23 cellular contexts compared by ENCODE assay signal in the genomic region with DNA sequence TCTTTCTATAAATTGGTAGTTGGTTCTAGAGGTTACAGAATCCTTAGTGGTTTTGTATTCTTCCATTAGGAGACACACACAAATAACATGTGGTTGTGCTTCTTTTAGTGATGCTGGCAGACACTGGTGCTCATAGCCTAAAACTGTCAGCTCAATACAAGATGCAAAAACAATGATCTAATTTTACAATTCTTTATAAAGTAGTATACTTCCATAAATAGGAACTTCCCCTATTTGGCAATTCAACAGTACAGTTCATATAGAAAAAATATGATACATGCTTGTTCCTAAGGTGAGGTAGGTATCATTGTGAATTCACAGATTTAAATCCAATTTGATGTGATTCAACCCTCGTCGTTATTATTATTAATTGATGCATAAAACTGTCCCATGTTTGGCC. TPM values are rescaled to one million over a fixed set of nuclear protein-coding genes. Genes with fewer than 3 reads are reported as not detected.
DNase-seq lines count a peak whose midpoint lies in the region; ATAC-seq and TF ChIP-seq lines count a peak whose summit lies in the region.
"Had no signal": no experiment of that assay in that cellular context is flagged by ENCODE, and none has a peak within 500 bp of the region (broad histone marks: within the 10 kb centered on the region; RNA-seq: fewer than 3 reads in every experiment).

No MANE protein-coding gene starts in this region.

- CTCF ChIA-PET in PC-3 (lab: Charles Lee): no interaction called here

- DNase-seq in Karpas-422: peak; percentile 85
- DNase-seq in PC-3: no peak
- no peak for DNase-seq in hepatocyte (ENCODE audit: low spot score)
- DNase-seq in substantia nigra (lab: John Stamatoyannopoulos, UW): no peak
- no peak for DNase-seq in NCI-H2081 (lab: John Stamatoyannopoulos, UW)
- no peak for DNase-seq in islet precursor cell
- DNase-seq in middle frontal gyrus (ENCODE audit: extremely low spot score, low spot score): no peak
- DNase-seq: activated CD4-positive, alpha-beta T cell treated with anti-CD3 and anti-CD28 coated beads, Interleukin-2, amount 10 ng/mL, durations not matched to agents 7 days and 5 days; activated naive CD4-positive, alpha-beta T cell treated with anti-CD3 and anti-CD28 coated beads, Interleukin-2, amount 50 U/mL, for 16 hours; aorta; caudate nucleus; CD4-positive, CD25-positive, alpha-beta regulatory T cell; erythroblast; MV-4-11; NCI-H1694; NCI-H2227 treated with DMSO at 0.1 percent for 48 hours; right cardiac atrium; stimulated activated CD4-positive, alpha-beta T cell treated with anti-CD3 and anti-CD28 coated beads, Interleukin-12 subunit alpha, Interleukin-12 subunit beta, amount 100 ng/mL, for 4 hours; stimulated activated CD4-positive, alpha-beta T cell treated with anti-CD3 and anti-CD28 coated beads, Interleukin-4, amount 100 ng/mL, for 4 hours; stimulated activated naive CD8-positive, alpha-beta T cell treated with anti-CD3 and anti-CD28 coated beads, Interleukin-15, Interleukin-2, amounts not matched to agents 100 U/mL and 50 U/mL, for 24 hours; tibial artery; WERI-Rb-1 had no signal

- H3F3A ChIP-seq in PC-3 (ENCODE audit: low read length, unreplicated experiment): peaks cover 6% of the 10 kb centered on the region

- peak overlapping the region; percentile 17 for H3K4me3 ChIP-seq in Karpas-422 (ENCODE audit: low read length)
- H3K4me3 ChIP-seq in PC-3 (ENCODE audit: low read length): no peak overlapping the region
- no peak overlapping the region for H3K4me3 ChIP-seq in hepatocyte
- H3K4me3 ChIP-seq: tibial artery had no signal

- H3K79me2 ChIP-seq in Karpas-422 (ENCODE audit: low read length): peaks cover 84% of the 10 kb centered on the region
- H3K79me2 ChIP-seq in PC-3 (ENCODE audit: low read length): no peaks in the 10 kb centered on the region; the same call in 1 of the 2 replicates
- peaks cover 48% of the 10 kb centered on the region for H3K79me2 ChIP-seq in hepatocyte

- H3K27me3 ChIP-seq in Karpas-422 (ENCODE audit: low read length) (no peaks in the 10 kb centered on the region), PC-3 (ENCODE audit: low read length) (no peaks in the 10 kb centered on the region), hepatocyte (no peaks in the 10 kb centered on the region)
- H3K27me3 ChIP-seq: tibial artery had no signal

- H3K9me3 ChIP-seq in Karpas-422 (ENCODE audit: low read length) (no peaks in the 10 kb centered on the region), PC-3 (ENCODE audit: low read length) (no peaks in the 10 kb centered on the region), hepatocyte (ENCODE audit: low read depth) (no peaks in the 10 kb centered on the region)
- H3K9me3 ChIP-seq: tibial artery had no signal

- POLR2A ChIA-PET in PC-3 (lab: Charles Lee; ENCODE audit: unreplicated experiment): interaction anchor here (0.6 kb wide), 1 partner anchor 63 kb away, joined by 9 read pairs; no protein-coding TSS in a partner anchor

- H3K4me2 ChIP-seq in Karpas-422 (ENCODE audit: low read depth, low read length, poor library complexity, severe bottlenecking): peak overlapping the region; percentile 61
- no peak overlapping the region for H3K4me2 ChIP-seq in PC-3 (ENCODE audit: low read length)
- peak overlapping the region; percentile 29 for H3K4me2 ChIP-seq in hepatocyte

- H3K4me1 ChIP-seq in Karpas-422 (ENCODE audit: low read length) (peaks cover 54% of the 10 kb centered on the region), PC-3 (ENCODE audit: insufficient read depth, low read length) (no peaks in the 10 kb centered on the region), hepatocyte (ENCODE audit: insufficient read depth) (peaks cover 10% of the 10 kb centered on the region)
- H3K4me1 ChIP-seq: tibial artery had no signal

- H3K27ac ChIP-seq in Karpas-422 (ENCODE audit: low read length) (peak overlapping the region; percentile 72), PC-3 (ENCODE audit: low read length) (no peak overlapping the region), hepatocyte (peak overlapping the region; percentile 78), substantia nigra (ENCODE audit: low read depth, low read length, poor library complexity, severe bottlenecking) (peak overlapping the region; percentile 67)
- H3K27ac ChIP-seq: tibial artery, WERI-Rb-1 had no signal

- intact Hi-C loops in PC-3 (cut with micrococcal nuclease): loop anchor here (1.0 to 5.0 kb wide), 3 partner anchors 43 to 237 kb away; a partner anchor contains a TSS

- TF ChIP-seq CTCF in PC-3 (conservative IDR thresholded peaks at IDR 0.05; ENCODE audit: low read depth, low read length) (no peak), hepatocyte (IDR thresholded peaks at IDR 0.05; ENCODE audit: poor library complexity) (no peak)

- H2AFZ ChIP-seq in Karpas-422 (ENCODE audit: low read length) (no peak overlapping the region), PC-3 (ENCODE audit: low read length) (no peak overlapping the region), hepatocyte (no peak overlapping the region)

- H3K9me2 ChIP-seq in Karpas-422 (replicated peaks; ENCODE audit: insufficient read depth, low read length) (no peaks in the 10 kb centered on the region), PC-3 (replicated peaks; ENCODE audit: low read length) (no peaks in the 10 kb centered on the region), hepatocyte (replicated peaks; ENCODE audit: insufficient read depth) (no peaks in the 10 kb centered on the region)

- H3K9ac ChIP-seq in Karpas-422 (ENCODE audit: low read length): no peak overlapping the region
- no peak overlapping the region for H3K9ac ChIP-seq in PC-3 (ENCODE audit: low read length)

- WGBS in hepatocyte (ENCODE audit: low lambda C conversion rate, missing lambda C conversion rate): 96% methylated on average over 2 of the region's 2 CpGs

- ATAC-seq in PC-3 (peak; percentile 11; the same call in 1 of the 2 replicates), GM21825 (IDR thresholded peaks at IDR 0.05; ENCODE audit: unreplicated experiment) (no peak)
- ATAC-seq: right cardiac atrium; stimulated activated naive CD8-positive, alpha-beta T cell treated with anti-CD3 and anti-CD28 coated beads, Interleukin-15, Interleukin-2, amounts not matched to agents 100 U/mL and 50 U/mL, for 24 hours had no signal

- BruUV-seq in PC-3 (replicated peaks; lab: Mats Ljungman, UMichigan): no TSS peak

- H4K20me1 ChIP-seq in Karpas-422 (ENCODE audit: insufficient read depth, low read depth, low read length) (peaks cover 30% of the 10 kb centered on the region), PC-3 (ENCODE audit: low read length) (no peaks in the 10 kb centered on the region), hepatocyte (ENCODE audit: insufficient read depth, poor library complexity, severe bottlenecking) (no peaks in the 10 kb centered on the region)

- peaks cover 42% of the 10 kb centered on the region for H3K36me3 ChIP-seq in Karpas-422 (ENCODE audit: insufficient read depth, low read length)
- H3K36me3 ChIP-seq in PC-3 (ENCODE audit: low read depth, low read length): peaks cover 45% of the 10 kb centered on the region
- no peaks in the 10 kb centered on the region for H3K36me3 ChIP-seq in hepatocyte (replicated peaks; ENCODE audit: insufficient read depth, low read depth)

RNA-seq across cellular contexts. Expression of a gene that starts 20.8 kb away (rescaled TPM):
- 1.6 and 4.1 TPM in 2 replicates for total RNA-seq in Karpas-422 (2014; rRNA removed; shearing (Covaris generic); ENCODE audit: low replicate concordance)
- 1.6 and 1.9 TPM in 2 replicates for total RNA-seq in PC-3 (2014; rRNA removed)
- total RNA-seq in hepatocyte: 1.3 and 1.4 TPM in 2 replicates
- 0.73 and 1.4 TPM in 2 replicates for polyA plus RNA-seq in hepatocyte

RNA-seq across cellular contexts. Expression of a gene that starts 41.7 kb away (rescaled TPM):
- total RNA-seq in Karpas-422 (2014; rRNA removed; shearing (Covaris generic); ENCODE audit: low replicate concordance): 95.8 and 98.0 TPM in 2 replicates
- total RNA-seq in PC-3 (2014; rRNA removed) (63.0 and 97.7 TPM in 2 replicates), hepatocyte (95.8 and 115 TPM in 2 replicates)
- polyA plus RNA-seq in hepatocyte: 56.9 and 67.9 TPM in 2 replicates

RNA-seq across cellular contexts. Expression of a gene that starts 43.3 kb away (rescaled TPM):
- 28.9 and 86.1 TPM in 2 replicates for total RNA-seq in Karpas-422 (2014; rRNA removed; shearing (Covaris generic); ENCODE audit: low replicate concordance)
- total RNA-seq in PC-3 (2014; rRNA removed): 26.6 and 28.5 TPM in 2 replicates
- total RNA-seq in hepatocyte: 30.1 and 33.5 TPM in 2 replicates
- polyA plus RNA-seq in hepatocyte: 30.6 and 36.5 TPM in 2 replicates
